Comparison of ENCODE assay signal across 1 cellular context in the genomic region with DNA sequence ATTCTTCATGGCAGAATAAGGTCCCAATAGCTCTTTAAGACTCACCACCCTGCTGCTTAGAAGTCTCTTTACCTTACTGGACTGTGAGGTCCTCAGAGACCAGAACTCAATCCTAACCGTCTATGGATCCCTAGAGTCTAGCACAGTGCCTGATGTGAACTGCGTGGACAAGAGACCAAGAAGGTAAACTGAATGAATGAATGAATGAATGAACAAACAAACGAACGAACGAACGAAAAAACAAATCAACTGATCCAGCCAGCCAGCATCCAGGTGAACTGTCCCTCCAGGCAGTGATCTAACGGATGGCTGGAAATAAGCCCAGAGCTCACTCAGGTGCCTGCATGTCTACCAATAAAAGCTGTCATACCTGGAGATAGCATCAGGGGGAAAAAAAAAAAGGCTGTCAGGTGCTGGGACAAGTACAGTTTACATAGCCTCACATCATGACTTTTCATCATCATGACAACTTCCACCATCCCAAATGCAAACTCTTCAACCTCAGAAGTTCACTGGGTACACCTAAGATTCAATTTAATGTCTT.
TF ChIP-seq lines count a peak whose summit lies in the region.

No MANE protein-coding gene starts in this region.

TF ChIP-seq in SK-N-SH treated with all-trans-retinoic acid at 6 μM for 48 hours, 23 proteins besides CTCF, POLR2A, EP300 and RAD21 (continued from another document):
- TF ChIP-seq, protein P1, sequence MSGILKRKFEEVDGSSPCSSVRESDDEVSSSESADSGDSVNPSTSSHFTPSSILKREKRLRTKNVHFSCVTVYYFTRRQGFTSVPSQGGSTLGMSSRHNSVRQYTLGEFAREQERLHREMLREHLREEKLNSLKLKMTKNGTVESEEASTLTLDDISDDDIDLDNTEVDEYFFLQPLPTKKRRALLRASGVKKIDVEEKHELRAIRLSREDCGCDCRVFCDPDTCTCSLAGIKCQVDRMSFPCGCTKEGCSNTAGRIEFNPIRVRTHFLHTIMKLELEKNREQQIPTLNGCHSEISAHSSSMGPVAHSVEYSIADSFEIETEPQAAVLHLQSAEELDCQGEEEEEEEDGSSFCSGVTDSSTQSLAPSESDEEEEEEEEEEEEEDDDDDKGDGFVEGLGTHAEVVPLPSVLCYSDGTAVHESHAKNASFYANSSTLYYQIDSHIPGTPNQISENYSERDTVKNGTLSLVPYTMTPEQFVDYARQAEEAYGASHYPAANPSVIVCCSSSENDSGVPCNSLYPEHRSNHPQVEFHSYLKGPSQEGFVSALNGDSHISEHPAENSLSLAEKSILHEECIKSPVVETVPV (CRISPR knock-in tag; IDR thresholded peaks at IDR 0.05), result no peak
- no peak for TF ChIP-seq TOX (CRISPR knock-in tag; IDR thresholded peaks at IDR 0.05; ENCODE audit: borderline replicate concordance)
